8 cellular contexts compared by ENCODE assay signal in the genomic region with DNA sequence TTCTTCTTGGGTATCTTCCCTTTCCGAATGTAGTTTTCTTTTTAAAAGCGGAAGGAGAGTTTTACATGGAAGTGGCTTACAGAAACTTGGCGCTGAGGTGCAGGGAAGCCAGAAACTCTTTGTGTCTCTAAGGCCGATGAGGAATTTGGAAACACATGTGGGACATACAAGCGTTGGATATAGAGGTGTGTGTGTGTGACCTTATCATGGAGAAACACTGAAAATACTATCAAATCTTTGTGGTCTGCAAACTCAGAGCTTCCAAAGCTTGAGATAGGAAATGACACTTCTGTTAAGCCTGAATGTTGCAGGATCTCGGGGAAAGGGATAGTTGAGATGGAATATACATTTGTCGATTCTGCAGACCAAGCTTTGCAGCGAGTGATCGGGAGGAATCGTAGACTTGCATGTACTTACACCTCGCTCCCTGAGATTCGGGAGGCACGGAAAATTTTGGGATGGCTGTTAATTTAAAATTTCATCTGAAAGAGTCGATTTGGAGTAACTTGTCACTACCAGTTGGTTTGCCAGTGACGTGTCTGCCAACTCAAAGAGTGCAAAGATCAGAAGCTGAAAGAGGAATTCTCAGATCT. TPM values are rescaled to one million over a fixed set of nuclear protein-coding genes. Genes with fewer than 3 reads are reported as not detected.
DNase-seq lines count a peak whose midpoint lies in the region; ATAC-seq and TF ChIP-seq lines count a peak whose summit lies in the region.

No MANE protein-coding gene starts in this region.

- TF ChIP-seq CTCF in CD14-positive monocyte (IDR thresholded peaks at IDR 0.05) = no peak

- peak overlapping the region; percentile 92 to 99 (median 97) for H3K27ac Mint-ChIP-seq in CD14-positive monocyte

- no peak for DNase-seq in CD14-positive monocyte (ENCODE audit: low spot score)
- DNase-seq in H7 = peak; percentile 24
- peak; percentile 60 to 84 for DNase-seq in SJCRH30
- DNase-seq in islet precursor cell = no peak
- DNase-seq in COR-L47 (lab: John Stamatoyannopoulos, UW) = no peak

- H3K4me3 Mint-ChIP-seq in CD14-positive monocyte = peak overlapping the region; percentile 94 to 95

- no peaks in the 10 kb centered on the region for H3K9me3 ChIP-seq in SJCRH30 (replicated peaks)
- H3K9me3 ChIP-seq in ectodermal cell (ENCODE audit: control insufficient read depth, low read length) = no peaks in the 10 kb centered on the region
- no peaks in the 10 kb centered on the region for H3K9me3 ChIP-seq in mucosa of stomach (ENCODE audit: control insufficient read depth, low read length)

- ATAC-seq in HG03442 (IDR thresholded peaks at IDR 0.05; ENCODE audit: unreplicated experiment) = no peak

- peaks cover 0 to 3% (median 0%) of the 10 kb centered on the region in 7 donors for H3K9me3 Mint-ChIP-seq in CD14-positive monocyte

- H3K36me3 ChIP-seq in H7 (replicated peaks; ENCODE audit: control insufficient read depth, insufficient read depth, low read length) = no peaks in the 10 kb centered on the region
- no peaks in the 10 kb centered on the region for H3K36me3 ChIP-seq in SJCRH30
- H3K36me3 ChIP-seq in ectodermal cell (ENCODE audit: control insufficient read depth, insufficient read depth, low read length) = no peaks in the 10 kb centered on the region
- H3K36me3 ChIP-seq in mucosa of stomach (ENCODE audit: control insufficient read depth, insufficient read depth, low read length) = no peaks in the 10 kb centered on the region

- intact Hi-C loops in CD14-positive monocyte (cut with micrococcal nuclease) = loop anchor here (5.0 to 10.0 kb wide), 2 partner anchors 115 to 118 kb away; partner anchors contain the start of gene NEMP2 (in 2 of the 2)

- peaks cover 0 to 3% (median 0%) of the 10 kb centered on the region in 3 donors for H3K27me3 Mint-ChIP-seq in CD14-positive monocyte (ENCODE audit: low read depth in 3 of 3)

- no peaks in the 10 kb centered on the region for H3K36me3 Mint-ChIP-seq in CD14-positive monocyte

- H3K4me1 Mint-ChIP-seq in CD14-positive monocyte = peaks cover 24% of the 10 kb centered on the region

- H3K27me3 ChIP-seq in H7 (ENCODE audit: control insufficient read depth, insufficient read depth, low read length) (no peaks in the 10 kb centered on the region; the same call in 1 of the 2 replicates), SJCRH30 (no peaks in the 10 kb centered on the region), ectodermal cell (ENCODE audit: control insufficient read depth, insufficient read depth, low read length, poor library complexity, severe bottlenecking) (peaks cover 16% of the 10 kb centered on the region), mucosa of stomach (ENCODE audit: control insufficient read depth, insufficient read depth, low read length) (no peaks in the 10 kb centered on the region)

- H3K4me3 ChIP-seq in H7 (ENCODE audit: insufficient read depth, low read depth, low read length) (peak overlapping the region; percentile 81), SJCRH30 (peak overlapping the region; percentile 100), ectodermal cell (ENCODE audit: insufficient read depth, low read depth, low read length) (peak overlapping the region; percentile 85), mucosa of stomach (ENCODE audit: low read length) (peak overlapping the region; percentile 61)

- H3K4me1 ChIP-seq in SJCRH30 (peaks cover 35% of the 10 kb centered on the region), ectodermal cell (ENCODE audit: control insufficient read depth, insufficient read depth, low read length) (no peaks in the 10 kb centered on the region), mucosa of stomach (ENCODE audit: control insufficient read depth, insufficient read depth, low read length) (peaks cover 27% of the 10 kb centered on the region)

- 3% methylated on average over 15 of the region's 15 CpGs for WGBS in ectodermal cell, 2 experiments

- H3K27ac ChIP-seq in SJCRH30 (peak overlapping the region; percentile 85), ectodermal cell (ENCODE audit: insufficient read depth, low read depth, low read length, poor library complexity, severe bottlenecking) (no peak overlapping the region)

- peak overlapping the region; percentile 77 for H3K9ac ChIP-seq in mucosa of stomach (ENCODE audit: low read length)

RNA-seq across cellular contexts. Expression of gene NAB1, which starts 1.0 kb away (rescaled TPM):
- polyA plus RNA-seq in CD14-positive monocyte = 1 to 10 TPM; 2.9 to 3.1 TPM
- 25.4 and 32.4 TPM in 2 replicates for total RNA-seq in H7 (2014; rRNA removed; shearing (Covaris generic))
- total RNA-seq in SJCRH30 (2014; rRNA removed; shearing (Covaris generic)) = 130 and 137 TPM in 2 replicates
- polyA plus RNA-seq in ectodermal cell (2013, experiment 1 of 4) = 42.8 TPM
- 36.3 TPM for polyA plus RNA-seq in ectodermal cell (2013, experiment 2 of 4)
- polyA plus RNA-seq in ectodermal cell (2013, experiment 3 of 4) = 32.0 TPM
- polyA plus RNA-seq in ectodermal cell (2013, experiment 4 of 4) = 29.0 TPM

Comparison
In these comparisons a context has a peak if more than half of its experiments do, and no peak if none do; other contexts are left out.
1. DNase-seq: peak in H7 (single experiment) and SJCRH30 (2 of 2); none in CD14-positive monocyte (single experiment), islet precursor cell (single experiment) and COR-L47 (single experiment).
2. Peak in every context shown above with its lines, with median percentiles within 50 percentile points of each other: H3K4me3 ChIP-seq.